Comparison of ENCODE assay signal across 13 cellular contexts in genomic region chr7:99106411-99106810, GRCh38. TPM values are rescaled to one million over a fixed set of nuclear protein-coding genes. Genes with fewer than 3 reads are reported as not detected.
DNase-seq lines count a peak whose midpoint lies in the region; ATAC-seq and TF ChIP-seq lines count a peak whose summit lies in the region.
"Had no signal": no experiment of that assay in that cellular context is flagged by ENCODE, and none has a peak within 500 bp of the region (broad histone marks: within the 10 kb centered on the region; RNA-seq: fewer than 3 reads in every experiment).

No MANE protein-coding gene starts in this region.

- H4K20me1 ChIP-seq in IMR-90 (ENCODE audit: insufficient read depth, low read length) (peaks cover 58% of the 10 kb centered on the region), mammary epithelial cell (ENCODE audit: insufficient read depth, low read length) (peaks cover 6% of the 10 kb centered on the region)

- H2AK9ac ChIP-seq in IMR-90 (replicated peaks; ENCODE audit: low read depth, low read length, poor library complexity), result no peak overlapping the region

- H3K4me3 ChIP-seq in IMR-90 (ENCODE audit: insufficient read depth, low read depth, low read length) (no peak overlapping the region), mammary epithelial cell (replicated peaks in 1 of 3; ENCODE audit: insufficient read depth in 1 of 3, low read depth in 2 of 3, low read length in 3 of 3) (no peak overlapping the region), suprapubic skin (no peak overlapping the region)
- H3K4me3 ChIP-seq: BLaER1, prostate gland had no signal

- 0 out of 2 replicates have a peak overlapping the region, but pooled peaks have one; percentile 10 for H3K4ac ChIP-seq in IMR-90 (ENCODE audit: low read depth, low read length)

- H3K9me3 ChIP-seq in IMR-90 (ENCODE audit: control insufficient read depth, insufficient read depth, low read length) (no peaks in the 10 kb centered on the region), mammary epithelial cell (replicated peaks; ENCODE audit: insufficient read depth, low read length) (no peaks in the 10 kb centered on the region), suprapubic skin (no peaks in the 10 kb centered on the region)
- H3K9me3 ChIP-seq: prostate gland had no signal

- peaks cover 98% of the 10 kb centered on the region for H3K79me2 ChIP-seq in mammary epithelial cell (ENCODE audit: insufficient read depth, low read length)

- H2AFZ ChIP-seq in IMR-90 (replicated peaks; ENCODE audit: low read length, poor library complexity), result no peak overlapping the region
- H2AFZ ChIP-seq in mammary epithelial cell (ENCODE audit: low read depth, low read length), result no peak overlapping the region

- H4K91ac ChIP-seq in IMR-90 (ENCODE audit: insufficient read depth, low read depth, low read length), result peak overlapping the region; percentile 40; the same call in 1 of the 2 replicates

- no peak overlapping the region for H4K8ac ChIP-seq in IMR-90 (ENCODE audit: low read depth in 2 of 2, low read length in 2 of 2)

- H3K4me2 ChIP-seq in IMR-90 (ENCODE audit: low read depth, low read length) (no peak overlapping the region), mammary epithelial cell (ENCODE audit: insufficient read depth, low read depth, low read length) (peak overlapping the region; percentile 56)
- H3K4me2 ChIP-seq: BLaER1 had no signal

- H2BK20ac ChIP-seq in IMR-90 (ENCODE audit: low read depth, low read length), result peak overlapping the region; percentile 24; the same call in 1 of the 2 replicates

- CTCF ChIA-PET in IMR-90 (lab: Yijun Ruan, JAX) (no interaction called here), mammary epithelial cell (lab: Charles Lee; ENCODE audit: low non-redundant PET) (no interaction called here)

- 0 out of 2 replicates have a peak overlapping the region, but pooled peaks have one; percentile 46 for H3K14ac ChIP-seq in IMR-90 (replicated peaks; ENCODE audit: low read depth, low read length)

- H2AK5ac ChIP-seq in IMR-90 (ENCODE audit: low read depth, low read length), result peak overlapping the region; percentile 71; the same call in 1 of the 2 replicates

- peaks cover 26% of the 10 kb centered on the region for H3K9me1 ChIP-seq in IMR-90 (ENCODE audit: insufficient read depth, low read length)

- no peak overlapping the region for H3K23ac ChIP-seq in IMR-90 (ENCODE audit: low read depth, low read length)

- POLR2A ChIA-PET in IMR-90 (lab: Charles Lee; ENCODE audit: unreplicated experiment), result no interaction called here

- H2BK5ac ChIP-seq in IMR-90 (ENCODE audit: low read depth, low read length, poor library complexity, severe bottlenecking), result no peak overlapping the region

- TF ChIP-seq RAD21 in IMR-90 (IDR thresholded peaks at IDR 0.05; ENCODE audit: low read length), result no peak

- H3K79me1 ChIP-seq in IMR-90 (ENCODE audit: low read depth in 1 of 2, low read length in 2 of 2), result peaks cover 28 to 73% of the 10 kb centered on the region in 2 experiments

- BruUV-seq in IMR-90 (replicated peaks; lab: Mats Ljungman, UMichigan) (no TSS peak), mammary epithelial cell (replicated peaks; lab: Mats Ljungman, UMichigan) (no TSS peak)

- TF ChIP-seq CTCF in IMR-90 (conservative IDR thresholded peaks at IDR 0.05; ENCODE audit: low read depth, low read length), result no peak
- TF ChIP-seq CTCF in mammary epithelial cell (conservative IDR thresholded peaks at IDR 0.05 in 1 of 2, IDR thresholded peaks at IDR 0.05 in 1 of 2; ENCODE audit: extremely low read depth in 1 of 2, insufficient read depth in 1 of 2, low read depth in 1 of 2, low read length in 2 of 2), result no peak
- no peak for TF ChIP-seq CTCF in suprapubic skin (IDR thresholded peaks at IDR 0.05)

- in situ Hi-C loops in IMR-90 (cut with MboI; ENCODE audit: low sequenced_read_pairs), result no loop called here
- in situ Hi-C loops in mammary epithelial cell (cut with MboI; ENCODE audit: low sequenced_read_pairs in 2 of 2), result no loop called here

- TF ChIP-seq EP300 in suprapubic skin (IDR thresholded peaks at IDR 0.05), result no peak

- H3K4me1 ChIP-seq in IMR-90 (ENCODE audit: control insufficient read depth, insufficient read depth, low read length) (peaks cover 36% of the 10 kb centered on the region), mammary epithelial cell (ENCODE audit: insufficient read depth, low read length) (peaks cover 56% of the 10 kb centered on the region), suprapubic skin (peaks cover 59% of the 10 kb centered on the region)

- H3K27ac ChIP-seq in IMR-90 (ENCODE audit: insufficient read depth, low read length) (no peak overlapping the region), mammary epithelial cell (ENCODE audit: insufficient read depth, low read depth, low read length) (peak overlapping the region; percentile 75), layer of hippocampus (ENCODE audit: low read depth, low read length) (peak overlapping the region; percentile 39), suprapubic skin (peak overlapping the region; percentile 16)
- H3K27ac ChIP-seq: BLaER1, prostate gland had no signal

- 0 out of 3 replicates have a peak overlapping the region, but pooled peaks have one; percentile 17 for H2BK15ac ChIP-seq in IMR-90 (ENCODE audit: low read depth, low read length)

- no peak for DNase-seq in IMR-90
- DNase-seq in mammary epithelial cell, result no peak
- DNase-seq in suprapubic skin (ENCODE audit: low spot score in 2 of 2), result no peak
- DNase-seq in GM19238 (ENCODE audit: insufficient read length, low spot score), result no peak
- no peak for DNase-seq in effector CD4-positive, alpha-beta T cell
- DNase-seq in NCI-H2196 (lab: John Stamatoyannopoulos, UW; ENCODE audit: unreplicated experiment), result no peak
- DNase-seq: activated naive CD4-positive, alpha-beta T cell treated with anti-CD3 and anti-CD28 coated beads, Interleukin-2, amount 50 U/mL, for 16 hours; DND-41; NCI-H2081 treated with DMSO at 0.1 percent for 48 hours had no signal

- TF ChIP-seq POLR2A in IMR-90 (IDR thresholded peaks at IDR 0.05; ENCODE audit: low read depth, low read length), result no peak
- TF ChIP-seq POLR2A in suprapubic skin (IDR thresholded peaks at IDR 0.05), result no peak

- no peak overlapping the region for H3K56ac ChIP-seq in IMR-90 (ENCODE audit: extremely low read depth, insufficient read depth, low read length)

- WGBS in IMR-90 (ENCODE audit: extremely low coverage in 2 of 2, insufficient read length in 1 of 2), 2 experiments, result 66% methylated on average over 4 of the region's 6 CpGs; no CpG with 5 or more reads in 1 of the 2 experiments
- WGBS in mammary epithelial cell (ENCODE audit: low coverage, missing lambda C conversion rate), result 100% methylated on average over 6 of the region's 6 CpGs
- WGBS in suprapubic skin, result 76% methylated on average over 6 of the region's 6 CpGs

- intact Hi-C loops in IMR-90 (cut with micrococcal nuclease), result no loop called here
- intact Hi-C loops in mammary epithelial cell (cut with micrococcal nuclease), result loop anchor here (10.0 kb wide), 1 partner anchor 1058 kb away; the partner anchor contains the start of gene GAL3ST4

- H3K18ac ChIP-seq in IMR-90 (ENCODE audit: low read depth, low read length), result peak overlapping the region; percentile 46

- peak overlapping the region; percentile 52 for H2BK120ac ChIP-seq in IMR-90 (ENCODE audit: low read depth, low read length)

- H3K27me3 ChIP-seq in IMR-90 (ENCODE audit: control insufficient read depth, insufficient read depth, low read length), result no peaks in the 10 kb centered on the region
- H3K27me3 ChIP-seq in mammary epithelial cell (ENCODE audit: insufficient read depth, low read length), result no peaks in the 10 kb centered on the region
- no peaks in the 10 kb centered on the region for H3K27me3 ChIP-seq in layer of hippocampus (ENCODE audit: control insufficient read depth, insufficient read depth, low read length)
- H3K27me3 ChIP-seq in suprapubic skin, result no peaks in the 10 kb centered on the region
- H3K27me3 ChIP-seq: BLaER1 had no signal

- dilution Hi-C loops in IMR-90 (cut with HindIII; ENCODE audit: low sequenced_read_pairs, unreplicated experiment), result no loop called here
- dilution Hi-C loops in mammary epithelial cell (cut with HindIII; ENCODE audit: low sequenced_read_pairs), result no loop called here

- ATAC-seq in IMR-90 (ENCODE audit: low read depth) (no peak), HG02938 (IDR thresholded peaks at IDR 0.05; ENCODE audit: unreplicated experiment) (no peak)

- H3K9ac ChIP-seq in IMR-90 (ENCODE audit: low read depth, low read length) (no peak overlapping the region), mammary epithelial cell (ENCODE audit: insufficient read depth, low read length) (peak overlapping the region; percentile 3)
- H3K9ac ChIP-seq: BLaER1 had no signal

- H4K5ac ChIP-seq in IMR-90 (ENCODE audit: low read depth, low read length), result peak overlapping the region; percentile 25

- peaks cover 1% of the 10 kb centered on the region; the same call in 1 of the 2 replicates for H3K36me3 ChIP-seq in IMR-90 (ENCODE audit: control insufficient read depth, insufficient read depth, low read length)
- H3K36me3 ChIP-seq in mammary epithelial cell (ENCODE audit: insufficient read depth, low read length), result no peaks in the 10 kb centered on the region
- H3K36me3 ChIP-seq in suprapubic skin, result no peaks in the 10 kb centered on the region
- H3K36me3 ChIP-seq: prostate gland had no signal

TF ChIP-seq in IMR-90, 13 proteins besides CTCF, POLR2A, EP300 and RAD21:
- TF ChIP-seq NFE2L2 (IDR thresholded peaks at IDR 0.05; ENCODE audit: low read depth, low read length), result no peak
TF ChIP-seq in IMR-90: peak in this region for 0.

RNA-seq across cellular contexts. Expression of gene SMURF1, which starts 37.5 kb away (rescaled TPM):
- total RNA-seq in IMR-90 (2012; rRNA removed) (20.3 and 21.7 TPM in 2 replicates), mammary epithelial cell (10 to 100 TPM; 42.5 to 43.2 TPM), suprapubic skin (10 to 100 TPM; 26.9 to 74.9 (median 30.2) TPM)
- polyA plus RNA-seq in IMR-90 (2012; rRNA removed) (13.3 and 13.4 TPM in 2 replicates), mammary epithelial cell (19.9 TPM)
- polyA plus RNA-seq in IMR-90 (2012; cell fraction: cytosol; rRNA removed), result 6.4 and 8.0 TPM in 2 replicates
- 24.1 and 44.4 TPM in 2 replicates for polyA plus RNA-seq in IMR-90 (2012; cell fraction: nucleus; rRNA removed; ENCODE audit: low replicate concordance)
- 35.4 TPM for polyA minus RNA-seq in mammary epithelial cell
